24 cellular contexts compared by ENCODE assay signal in the genomic region with DNA sequence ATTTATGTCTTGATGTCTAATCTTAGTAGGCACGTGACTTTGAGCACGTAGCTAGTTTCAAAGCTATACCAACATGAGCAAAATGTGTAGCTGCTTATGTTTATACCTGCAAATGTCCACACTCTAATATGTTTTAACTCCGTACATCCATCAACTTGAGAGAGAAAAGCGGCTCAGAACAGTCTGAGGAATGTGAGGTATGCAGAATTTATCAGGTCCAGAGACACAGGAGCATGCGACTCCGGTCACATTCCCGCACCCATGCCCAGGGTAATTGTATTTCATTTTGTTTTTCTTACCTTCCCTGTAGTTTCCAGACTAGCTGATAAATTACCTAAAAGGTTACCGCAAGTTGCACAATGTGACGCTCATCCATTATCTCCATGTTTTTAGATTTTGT. TPM values are rescaled to one million over a fixed set of nuclear protein-coding genes. Genes with fewer than 3 reads are reported as not detected.
DNase-seq lines count a peak whose midpoint lies in the region; ATAC-seq and TF ChIP-seq lines count a peak whose summit lies in the region.
"Had no signal": no experiment of that assay in that cellular context is flagged by ENCODE, and none has a peak within 500 bp of the region (broad histone marks: within the 10 kb centered on the region; RNA-seq: fewer than 3 reads in every experiment).

No MANE protein-coding gene starts in this region.

- no peaks in the 10 kb centered on the region for H3K79me2 ChIP-seq in parathyroid adenoma

- H3K4me3 Mint-ChIP-seq in activated naive CD4-positive, alpha-beta T cell treated with anti-CD3 and anti-CD28 coated beads, Interleukin-2, amount 10 ng/mL, durations not matched to agents 7 days and 5 days: no peak overlapping the region
- H3K4me3 Mint-ChIP-seq: CD8-positive, alpha-beta T cell had no signal

- no peak overlapping the region for H3K9ac ChIP-seq in parathyroid adenoma
- H3K9ac ChIP-seq: BLaER1 treated with 17β-estradiol and CSF1 and Interleukin-3, amounts not matched to agents 10 nM and 100 nM; KMS-11 had no signal

- H3K4me2 ChIP-seq in parathyroid adenoma (ENCODE audit: low read length): no peak overlapping the region
- H3K4me2 ChIP-seq: BLaER1 treated with 17β-estradiol and CSF1 and Interleukin-3, amounts not matched to agents 10 nM and 100 nM; KMS-11; PC-9 had no signal

- POLR2A ChIA-PET in GM10248 (lab: Yijun Ruan, JAX): no interaction called here

- no peaks in the 10 kb centered on the region for H3K36me3 ChIP-seq in cardiac muscle cell
- no peaks in the 10 kb centered on the region for H3K36me3 ChIP-seq in parathyroid adenoma (ENCODE audit: control insufficient read depth, insufficient read depth, low read length)
- H3K36me3 ChIP-seq: BLaER1 treated with 17β-estradiol and CSF1 and Interleukin-3, amounts not matched to agents 10 nM and 100 nM had no signal

- H3K27ac ChIP-seq in cardiac muscle cell (peak overlapping the region; percentile 94), parathyroid adenoma (no peak overlapping the region)
- H3K27ac ChIP-seq: BLaER1 treated with 17β-estradiol and CSF1 and Interleukin-3, amounts not matched to agents 10 nM and 100 nM; KMS-11; PC-9 had no signal

- H3K27me3 Mint-ChIP-seq in activated naive CD4-positive, alpha-beta T cell treated with anti-CD3 and anti-CD28 coated beads, Interleukin-2, amount 10 ng/mL, durations not matched to agents 7 days and 5 days: peaks cover 40% of the 10 kb centered on the region

- no peak overlapping the region for H3K27ac Mint-ChIP-seq in activated naive CD4-positive, alpha-beta T cell treated with anti-CD3 and anti-CD28 coated beads, Interleukin-2, amount 10 ng/mL, durations not matched to agents 7 days and 5 days
- H3K27ac Mint-ChIP-seq: CD8-positive, alpha-beta T cell had no signal

- ATAC-seq in Right ventricle myocardium inferior: no peak
- ATAC-seq: CD8-positive, alpha-beta T cell had no signal

- peaks cover 52% of the 10 kb centered on the region for H3K4me1 ChIP-seq in cardiac muscle cell (ENCODE audit: low read depth)
- H3K4me1 ChIP-seq in parathyroid adenoma: peaks cover 39% of the 10 kb centered on the region

- DNase-seq in cardiac muscle cell (ENCODE audit: low read depth in 1 of 2, low spot score in 1 of 2) (peak in 1 of 2 donors; percentile 70), Right ventricle myocardium inferior (ENCODE audit: missing footprints) (no peak), left kidney (ENCODE audit: low read depth, low spot score) (peak; percentile 75), GM10248 (ENCODE audit: extremely low spot score) (no peak), GM10266 (ENCODE audit: extremely low spot score) (no peak), NCI-H2029 treated with DMSO at 0.1 percent for 48 hours (lab: John Stamatoyannopoulos, UW) (no peak)
- DNase-seq in activated naive CD4-positive, alpha-beta T cell treated with anti-CD3 and anti-CD28 coated beads, Interleukin-2, amount 10 ng/mL, durations not matched to agents 7 days and 5 days: no peak
- DNase-seq: 8988T; CD8-positive, alpha-beta T cell; H7; NCI-H1092 treated with DMSO at 0.1 percent for 48 hours; NCI-H146; NCI-H2029; NCI-H226; NCI-H510A treated with DMSO at 0.1 percent for 48 hours; NCI-H748 treated with DMSO at 0.1 percent for 48 hours; PC-9; RPMI8226; SHP77 treated with DMSO at 0.1 percent for 48 hours had no signal

- H3K9me3 ChIP-seq in cardiac muscle cell (ENCODE audit: low read depth) (no peaks in the 10 kb centered on the region), parathyroid adenoma (ENCODE audit: control insufficient read depth, low read length) (no peaks in the 10 kb centered on the region)

- no peaks in the 10 kb centered on the region for H3K36me3 Mint-ChIP-seq in activated naive CD4-positive, alpha-beta T cell treated with anti-CD3 and anti-CD28 coated beads, Interleukin-2, amount 10 ng/mL, durations not matched to agents 7 days and 5 days
- H3K36me3 Mint-ChIP-seq: CD8-positive, alpha-beta T cell had no signal

- H3K4me3 ChIP-seq in cardiac muscle cell (no peak overlapping the region), parathyroid adenoma (ENCODE audit: low read depth, low read length) (no peak overlapping the region)
- H3K4me3 ChIP-seq: BLaER1 treated with 17β-estradiol and CSF1 and Interleukin-3, amounts not matched to agents 10 nM and 100 nM; PC-9 had no signal

- CTCF ChIA-PET in GM10248 (lab: Yijun Ruan, JAX): no interaction called here
- CTCF ChIA-PET in activated naive CD4-positive, alpha-beta T cell treated with anti-CD3 and anti-CD28 coated beads, Interleukin-2, amount 10 ng/mL, durations not matched to agents 7 days and 5 days (lab: Charles Lee): no interaction called here

- peaks cover 16% of the 10 kb centered on the region for H3K4me1 Mint-ChIP-seq in activated naive CD4-positive, alpha-beta T cell treated with anti-CD3 and anti-CD28 coated beads, Interleukin-2, amount 10 ng/mL, durations not matched to agents 7 days and 5 days

- no peaks in the 10 kb centered on the region for H3K9me3 Mint-ChIP-seq in activated naive CD4-positive, alpha-beta T cell treated with anti-CD3 and anti-CD28 coated beads, Interleukin-2, amount 10 ng/mL, durations not matched to agents 7 days and 5 days
- H3K9me3 Mint-ChIP-seq: CD8-positive, alpha-beta T cell had no signal

- peak overlapping the region; percentile 97 for H2AFZ ChIP-seq in parathyroid adenoma

- H3K27me3 ChIP-seq in cardiac muscle cell (no peaks in the 10 kb centered on the region), parathyroid adenoma (ENCODE audit: control insufficient read depth, insufficient read depth, low read length) (no peaks in the 10 kb centered on the region)
- H3K27me3 ChIP-seq: BLaER1 treated with 17β-estradiol and CSF1 and Interleukin-3, amounts not matched to agents 10 nM and 100 nM had no signal

- TF ChIP-seq CTCF in cardiac muscle cell (IDR thresholded peaks at IDR 0.05; ENCODE audit: low read depth, low read length) (no peak), parathyroid adenoma (IDR thresholded peaks at IDR 0.05) (no peak), GM10248 (IDR thresholded peaks at IDR 0.05; ENCODE audit: control extremely low read depth, extremely low read depth, low read depth, missing control alignments) (no peak), GM10266 (IDR thresholded peaks at IDR 0.05; ENCODE audit: control insufficient read depth, insufficient read depth, low read depth, missing control alignments) (no peak)

- intact Hi-C loops in Right ventricle myocardium inferior (cut with DNase I): no loop called here

RNA-seq across cellular contexts. Expression of a gene that starts 39.9 kb away (rescaled TPM):
- total RNA-seq in cardiac muscle cell (1.6 and 2.3 TPM in 2 replicates), Right ventricle myocardium inferior (not detected)
- polyA plus RNA-seq in cardiac muscle cell: 4.5 and 10.3 TPM in 2 replicates
- total RNA-seq: Daoy, HT1080 had no signal
